Comparison of ENCODE assay signal across 8 cellular contexts in the genomic region with DNA sequence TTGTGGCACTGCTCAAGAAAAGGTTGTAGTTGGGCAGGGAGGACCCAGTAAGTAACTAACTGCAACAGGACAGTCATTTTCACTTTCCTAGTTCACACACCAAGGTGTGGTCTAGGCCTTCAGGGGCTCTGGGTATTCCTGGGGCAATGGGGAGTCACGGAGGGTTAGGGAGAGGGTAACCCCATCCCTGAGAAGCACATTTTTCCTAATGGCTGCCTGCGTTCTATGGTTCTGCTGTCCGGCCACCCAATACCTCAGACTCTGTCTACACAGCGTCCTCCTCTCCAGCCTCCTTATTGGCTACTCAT.
DNase-seq lines count a peak whose midpoint lies in the region; ATAC-seq and TF ChIP-seq lines count a peak whose summit lies in the region.

No MANE protein-coding gene starts in this region.

- H2AFZ ChIP-seq in SU-DHL-6 (ENCODE audit: low read depth, low read length, severe bottlenecking), result peak overlapping the region; percentile 17

- no peaks in the 10 kb centered on the region for H3K36me3 ChIP-seq in SU-DHL-6 (ENCODE audit: low read length)

- TF ChIP-seq CTCF in GM12864 (IDR thresholded peaks at IDR 0.05; ENCODE audit: low read depth, low read length, missing control alignments), result no peak
- no peak for TF ChIP-seq CTCF in SU-DHL-6 (IDR thresholded peaks at IDR 0.05; ENCODE audit: insufficient read depth, low read length, poor library complexity, severe bottlenecking)
- no peak for TF ChIP-seq CTCF in fibroblast of mammary gland (conservative IDR thresholded peaks at IDR 0.05; ENCODE audit: control insufficient read depth, insufficient read depth, low read depth, low read length)
- no peak for TF ChIP-seq CTCF in retinal pigment epithelial cell (conservative IDR thresholded peaks at IDR 0.05; ENCODE audit: low read depth, low read length)

- 0 out of 2 replicates have a peak, but pooled peaks cover 3% of the 10 kb centered on the region for H3K79me2 ChIP-seq in SU-DHL-6 (ENCODE audit: insufficient read depth, low read length)

- H3K4me2 ChIP-seq in SU-DHL-6 (ENCODE audit: low read depth, low read length, poor library complexity, severe bottlenecking), result peak overlapping the region; percentile 78

- H3K27ac ChIP-seq in SU-DHL-6 (ENCODE audit: low read depth, low read length), result peak overlapping the region; percentile 32

- H3K9me2 ChIP-seq in SU-DHL-6 (replicated peaks; ENCODE audit: insufficient read depth, low read length), result no peaks in the 10 kb centered on the region

- H3K9ac ChIP-seq in SU-DHL-6 (ENCODE audit: low read length), result peak overlapping the region; percentile 69

- H4K20me1 ChIP-seq in SU-DHL-6 (ENCODE audit: low read depth, low read length), result no peaks in the 10 kb centered on the region

- no peaks in the 10 kb centered on the region for H3K27me3 ChIP-seq in SU-DHL-6 (ENCODE audit: low read length)

- H3F3A ChIP-seq in SU-DHL-6 (ENCODE audit: insufficient read depth), result peaks cover 3% of the 10 kb centered on the region; the same call in 1 of the 2 replicates

- peak overlapping the region; percentile 80 for H3K4me3 ChIP-seq in GM12864 (ENCODE audit: low read depth, low read length)
- H3K4me3 ChIP-seq in SU-DHL-6 (ENCODE audit: insufficient read depth, low read length, poor library complexity, severe bottlenecking), result peak overlapping the region; percentile 67
- peak overlapping the region; percentile 68 for H3K4me3 ChIP-seq in fibroblast of mammary gland (ENCODE audit: control insufficient read depth, low read depth, low read length)
- H3K4me3 ChIP-seq in retinal pigment epithelial cell (ENCODE audit: low read length), result peak overlapping the region; percentile 59

- no peak for DNase-seq in GM12864 (ENCODE audit: low read depth)
- DNase-seq in fibroblast of mammary gland (ENCODE audit: low read depth), result no peak
- DNase-seq in retinal pigment epithelial cell (ENCODE audit: low read depth), result no peak
- no peak for DNase-seq in RKO (ENCODE audit: low spot score)
- DNase-seq in erythroblast (lab: John Stamatoyannopoulos, UW), result no peak
- no peak for DNase-seq in NCI-H1417 (lab: John Stamatoyannopoulos, UW)

- H3K9me3 ChIP-seq in SU-DHL-6 (ENCODE audit: insufficient read depth, low read length), result no peaks in the 10 kb centered on the region

- TF ChIP-seq POLR2A in erythroblast (IDR thresholded peaks at IDR 0.05; ENCODE audit: low read length), result no peak

- ATAC-seq in HG03095 (IDR thresholded peaks at IDR 0.05; ENCODE audit: unreplicated experiment), result no peak
